In the genomic region with DNA sequence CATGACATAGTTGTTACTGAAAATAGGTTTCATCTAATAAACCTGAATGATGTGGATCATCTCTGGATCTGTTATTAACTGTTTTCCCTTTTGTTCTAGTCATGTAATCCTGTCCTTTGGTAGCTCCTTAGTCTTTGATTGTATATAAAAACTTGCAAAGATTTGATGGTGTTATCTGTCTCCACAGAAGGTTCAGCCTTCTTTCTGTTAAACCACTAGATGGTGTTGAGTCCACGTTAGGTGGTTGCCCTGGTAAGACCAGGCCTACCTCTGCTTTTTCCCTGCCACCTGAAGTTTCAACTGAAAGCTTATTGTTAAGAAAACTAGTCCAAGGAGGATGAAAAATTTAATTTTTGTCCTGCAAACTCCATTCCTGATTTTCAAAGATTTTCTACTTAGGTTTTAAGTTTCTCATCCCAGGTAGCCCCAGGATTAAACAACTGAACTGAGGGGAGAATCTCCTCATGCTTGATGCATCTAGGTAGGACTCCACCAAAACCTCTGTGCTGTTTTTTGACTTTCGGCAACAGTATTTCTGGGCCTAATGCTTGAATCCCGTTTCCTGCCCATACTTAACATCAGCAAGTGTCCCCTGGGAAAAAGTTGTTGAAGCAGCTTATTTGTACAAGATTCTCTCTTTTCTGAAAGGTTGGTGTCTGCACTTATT, we compare ENCODE assay signal across 10 cellular contexts.
DNase-seq lines count a peak whose midpoint lies in the region; ATAC-seq and TF ChIP-seq lines count a peak whose summit lies in the region.
"Had no signal": no experiment of that assay in that cellular context is flagged by ENCODE, and none has a peak within 500 bp of the region (broad histone marks: within the 10 kb centered on the region; RNA-seq: fewer than 3 reads in every experiment).

No MANE protein-coding gene starts in this region.

- TF ChIP-seq POLR2A in esophagus muscularis mucosa (IDR thresholded peaks at IDR 0.05; ENCODE audit: low read depth) (no peak), tibial nerve (IDR thresholded peaks at IDR 0.05) (no peak)

- peaks cover 0 to 10% of the 10 kb centered on the region in 2 donors for H3K36me3 Mint-ChIP-seq in activated naive CD4-positive, alpha-beta T cell treated with anti-CD3 and anti-CD28 coated beads, Interleukin-2, amount 50 U/mL, for 72 hours

- H3K4me3 ChIP-seq in RWPE2 (ENCODE audit: severe bottlenecking) (no peak overlapping the region), esophagus muscularis mucosa (no peak overlapping the region), retinal pigment epithelial cell (ENCODE audit: low read length) (no peak overlapping the region), tibial nerve (no peak overlapping the region)

- H3K4me1 ChIP-seq in RWPE2 (ENCODE audit: insufficient read depth, poor library complexity, severe bottlenecking): no peaks in the 10 kb centered on the region
- H3K4me1 ChIP-seq in esophagus muscularis mucosa: peaks cover 6 to 20% (median 7%) of the 10 kb centered on the region in 4 donors
- no peaks in the 10 kb centered on the region for H3K4me1 ChIP-seq in tibial nerve

- H3K9me3 ChIP-seq in RWPE2 (ENCODE audit: severe bottlenecking): peaks cover 1% of the 10 kb centered on the region
- H3K9me3 ChIP-seq in esophagus muscularis mucosa: no peaks in the 10 kb centered on the region
- H3K9me3 ChIP-seq in tibial nerve: peaks cover 0 to under 1% (median 0%) of the 10 kb centered on the region in 4 donors

- no peak overlapping the region for H3K27ac ChIP-seq in RWPE2 (ENCODE audit: poor library complexity, severe bottlenecking)
- H3K27ac ChIP-seq in esophagus muscularis mucosa (replicated peaks in 1 of 4): no peak overlapping the region
- no peak overlapping the region for H3K27ac ChIP-seq in tibial nerve

- no peaks in the 10 kb centered on the region for H3K27me3 ChIP-seq in RWPE2 (ENCODE audit: insufficient read depth, poor library complexity, severe bottlenecking)
- no peaks in the 10 kb centered on the region for H3K27me3 ChIP-seq in esophagus muscularis mucosa
- no peaks in the 10 kb centered on the region for H3K27me3 ChIP-seq in tibial nerve

- peaks cover 35% of the 10 kb centered on the region for H3K36me3 ChIP-seq in RWPE2 (ENCODE audit: low read depth)
- peaks cover 0 to 19% (median 1%) of the 10 kb centered on the region in 4 donors for H3K36me3 ChIP-seq in esophagus muscularis mucosa
- peaks cover 0 to 9% (median 0%) of the 10 kb centered on the region in 3 donors for H3K36me3 ChIP-seq in tibial nerve

- 81% methylated on average over 3 of the region's 3 CpGs for WGBS in esophagus muscularis mucosa
- WGBS in tibial nerve, 2 donors: 75 to 87% methylated on average over 3 of the region's 3 CpGs

- H3K27ac Mint-ChIP-seq in activated naive CD4-positive, alpha-beta T cell treated with anti-CD3 and anti-CD28 coated beads, Interleukin-2, amount 50 U/mL, for 72 hours: peak overlapping the region in 1 of 2 donors; percentile 53

- H3K9me3 Mint-ChIP-seq in activated naive CD4-positive, alpha-beta T cell treated with anti-CD3 and anti-CD28 coated beads, Interleukin-2, amount 50 U/mL, for 72 hours: peaks cover 0 to 9% of the 10 kb centered on the region in 2 donors

- TF ChIP-seq EP300 in esophagus muscularis mucosa (IDR thresholded peaks at IDR 0.05): no peak
- TF ChIP-seq EP300 in tibial nerve (IDR thresholded peaks at IDR 0.05): no peak

- peak; percentile 74 for TF ChIP-seq CTCF in RWPE2 (IDR thresholded peaks at IDR 0.05; ENCODE audit: poor library complexity, severe bottlenecking)
- peak; percentile 32 to 47 (median 40) for TF ChIP-seq CTCF in esophagus muscularis mucosa (IDR thresholded peaks at IDR 0.05)
- peak; percentile 57 for TF ChIP-seq CTCF in retinal pigment epithelial cell (conservative IDR thresholded peaks at IDR 0.05; ENCODE audit: low read depth, low read length)
- TF ChIP-seq CTCF in tibial nerve (IDR thresholded peaks at IDR 0.05): peak in 1 of 5 experiments; percentile 6

- ATAC-seq in activated naive CD4-positive, alpha-beta T cell treated with anti-CD3 and anti-CD28 coated beads, Interleukin-2, amount 50 U/mL, for 72 hours: peak; percentile 45 to 47
- ATAC-seq in RWPE2 (ENCODE audit: low read depth) (peak; percentile 75), HG03108 (IDR thresholded peaks at IDR 0.05; ENCODE audit: unreplicated experiment) (no peak), GM21390 (IDR thresholded peaks at IDR 0.05; ENCODE audit: unreplicated experiment) (no peak)

- intact Hi-C loops in esophagus muscularis mucosa (cut with DNase I): loop anchor here (5.0 kb wide), 1 partner anchor 72 kb away; no protein-coding TSS in a partner anchor

- no peak for DNase-seq in activated naive CD4-positive, alpha-beta T cell treated with anti-CD3 and anti-CD28 coated beads, Interleukin-2, amount 50 U/mL, for 72 hours (ENCODE audit: low spot score in 2 of 2)
- no peak for DNase-seq in activated naive CD4-positive, alpha-beta T cell treated with anti-CD3 and anti-CD28 coated beads, Interleukin-2, amount 50 U/mL, for 16 hours
- DNase-seq in RWPE2 (ENCODE audit: low spot score) (no peak), esophagus muscularis mucosa (ENCODE audit: extremely low spot score) (no peak), retinal pigment epithelial cell (ENCODE audit: low read depth) (no peak), tibial nerve (ENCODE audit: low spot score in 2 of 2) (no peak)
- DNase-seq: islet precursor cell, NCI-H2081 treated with DMSO at 0.1 percent for 48 hours had no signal

Comparison
In these comparisons a context has a peak if more than half of its experiments do, and no peak if none do; other contexts are left out.
1. ATAC-seq: peak in activated naive CD4-positive, alpha-beta T cell treated with anti-CD3 and anti-CD28 coated beads, Interleukin-2, amount 50 U/mL, for 72 hours (2 of 2) and RWPE2 (single experiment); none in HG03108 (single experiment) and GM21390 (single experiment).